In the genomic region with DNA sequence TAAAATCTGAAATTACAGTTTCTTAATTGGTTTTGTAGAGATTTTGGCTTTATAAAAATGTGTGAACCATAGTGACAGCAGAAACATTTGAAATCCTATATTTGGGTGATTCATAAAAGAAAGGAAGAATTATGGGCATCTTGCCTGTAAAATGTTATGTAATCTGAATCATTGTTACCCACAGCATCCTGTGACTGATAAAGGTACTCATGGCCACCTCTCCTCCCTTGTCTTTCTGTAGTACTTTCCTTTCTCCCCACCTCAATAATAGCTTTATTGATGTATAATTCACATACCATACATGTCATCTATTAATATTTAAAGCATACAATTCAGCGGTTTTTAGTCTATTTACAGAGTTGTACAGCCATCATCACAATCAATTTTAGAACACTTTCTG, we compare ENCODE assay signal across 13 cellular contexts. TPM values are rescaled to one million over a fixed set of nuclear protein-coding genes. Genes with fewer than 3 reads are reported as not detected.
"Had no signal": no experiment of that assay in that cellular context is flagged by ENCODE, and none has a peak within 500 bp of the region (broad histone marks: within the 10 kb centered on the region; RNA-seq: fewer than 3 reads in every experiment).

No MANE protein-coding gene starts in this region.

RNA-seq across cellular contexts. Expression of a gene that starts 28.5 kb away (rescaled TPM):
- total RNA-seq: activated B cell treated with CpG ODN at 0.5 μM for 24 hours; activated CD4-positive, alpha-beta memory T cell treated with anti-CD3 and anti-CD28 coated beads for 36 hours; activated CD4-positive, alpha-beta T cell treated with anti-CD3 and anti-CD28 coated beads, Interleukin-2, amount 10 ng/mL, durations not matched to agents 24 days and 14 days; activated CD8-positive, alpha-beta memory T cell treated with anti-CD3 and anti-CD28 coated beads for 36 hours; activated CD8-positive, alpha-beta T cell treated with anti-CD3 and anti-CD28 coated beads for 36 hours; activated naive CD8-positive, alpha-beta T cell treated with anti-CD3 and anti-CD28 coated beads, Interleukin-2, amount 10 ng/mL, durations not matched to agents 7 days and 5 days; activated T-cell treated with anti-CD3 and anti-CD28 coated beads, Interleukin-2, amount 50 U/mL, for 4 hours; activated T-helper 1 cell treated with anti-CD3 and anti-CD28 coated beads, Interleukin-12 subunit alpha, Interleukin-12 subunit beta, Interleukin-2, Interleukin-4 antibody, amounts not matched to agents 30 ng/mL and 10 ng/mL and 1 ng/mL, durations not matched to agents 14 hours and 24 hours and 36 hours; activated T-helper 2 cell treated with anti-CD3 and anti-CD28 coated beads, Interferon-gamma antibody, Interleukin-2, Interleukin-4, amounts not matched to agents 10 μg/mL and 5 μg/mL and 100 μg/mL, durations not matched to agents 14 hours and 24 hours and 36 hours; ascending aorta; bronchial epithelial cell; cerebellum had no signal

RNA-seq across cellular contexts. Expression of a gene that starts 30.8 kb away (rescaled TPM):
- total RNA-seq: ascending aorta, bronchial epithelial cell, cardiac muscle cell, cerebellum had no signal
